Comparison of ENCODE assay signal across 1 cellular context in the genomic region with DNA sequence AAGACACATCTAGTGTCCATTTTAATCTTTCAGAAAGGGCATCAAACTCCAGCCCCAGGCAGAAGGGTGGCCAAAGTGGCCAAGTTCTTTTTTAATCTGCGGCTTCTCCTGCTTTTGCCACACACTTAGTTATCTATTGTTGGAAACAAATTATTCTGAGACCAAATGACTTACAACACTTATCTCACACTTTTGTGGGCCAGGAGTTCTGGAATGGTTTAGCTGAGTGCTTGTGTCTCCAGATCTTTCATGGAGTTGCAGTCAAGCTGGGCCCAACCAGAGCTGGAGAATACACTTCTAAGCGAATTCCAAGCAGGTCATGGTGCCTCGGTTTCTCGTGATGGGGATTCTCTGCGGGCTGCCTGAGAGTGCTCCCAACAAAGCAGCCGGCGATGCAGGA.
TF ChIP-seq lines count a peak whose summit lies in the region.

No MANE protein-coding gene starts in this region.

TF ChIP-seq in IMR-90, 13 proteins besides CTCF, POLR2A, EP300 and RAD21:
- TF ChIP-seq MXI1 (IDR thresholded peaks at IDR 0.05; ENCODE audit: borderline replicate concordance, low read depth, low read length) (no peak), CHD1 (IDR thresholded peaks at IDR 0.05; ENCODE audit: low read depth, low read length) (no peak), FOS (IDR thresholded peaks at IDR 0.05; ENCODE audit: low read depth, low read length) (no peak), CEBPB (IDR thresholded peaks at IDR 0.05; ENCODE audit: low read depth, low read length) (no peak), BHLHE40 (IDR thresholded peaks at IDR 0.05; ENCODE audit: low read depth, low read length) (no peak), RFX5 (IDR thresholded peaks at IDR 0.05; ENCODE audit: low read depth, low read length) (no peak), SMC3 (IDR thresholded peaks at IDR 0.05; ENCODE audit: low read depth, low read length) (no peak), MAFK (IDR thresholded peaks at IDR 0.05; ENCODE audit: low read depth, low read length) (no peak), MAZ (IDR thresholded peaks at IDR 0.05; ENCODE audit: borderline replicate concordance, low read depth, low read length) (no peak), RCOR1 (IDR thresholded peaks at IDR 0.05; ENCODE audit: insufficient replicate concordance, low read length) (no peak), NFE2L2 (IDR thresholded peaks at IDR 0.05; ENCODE audit: low read depth, low read length) (no peak)
- TF ChIP-seq, protein P1, sequence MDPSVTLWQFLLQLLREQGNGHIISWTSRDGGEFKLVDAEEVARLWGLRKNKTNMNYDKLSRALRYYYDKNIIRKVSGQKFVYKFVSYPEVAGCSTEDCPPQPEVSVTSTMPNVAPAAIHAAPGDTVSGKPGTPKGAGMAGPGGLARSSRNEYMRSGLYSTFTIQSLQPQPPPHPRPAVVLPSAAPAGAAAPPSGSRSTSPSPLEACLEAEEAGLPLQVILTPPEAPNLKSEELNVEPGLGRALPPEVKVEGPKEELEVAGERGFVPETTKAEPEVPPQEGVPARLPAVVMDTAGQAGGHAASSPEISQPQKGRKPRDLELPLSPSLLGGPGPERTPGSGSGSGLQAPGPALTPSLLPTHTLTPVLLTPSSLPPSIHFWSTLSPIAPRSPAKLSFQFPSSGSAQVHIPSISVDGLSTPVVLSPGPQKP (IDR thresholded peaks at IDR 0.05; ENCODE audit: borderline replicate concordance, low read depth, low read length), result no peak
- TF ChIP-seq, protein P2, sequence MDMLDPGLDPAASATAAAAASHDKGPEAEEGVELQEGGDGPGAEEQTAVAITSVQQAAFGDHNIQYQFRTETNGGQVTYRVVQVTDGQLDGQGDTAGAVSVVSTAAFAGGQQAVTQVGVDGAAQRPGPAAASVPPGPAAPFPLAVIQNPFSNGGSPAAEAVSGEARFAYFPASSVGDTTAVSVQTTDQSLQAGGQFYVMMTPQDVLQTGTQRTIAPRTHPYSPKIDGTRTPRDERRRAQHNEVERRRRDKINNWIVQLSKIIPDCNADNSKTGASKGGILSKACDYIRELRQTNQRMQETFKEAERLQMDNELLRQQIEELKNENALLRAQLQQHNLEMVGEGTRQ (IDR thresholded peaks at IDR 0.05; ENCODE audit: low read depth, low read length), result no peak
TF ChIP-seq in IMR-90: peak in this region for 0.
